ENCODE assay signal across 17 cellular contexts in genomic region chr4:7204656-7205387, GRCh38. TPM values are rescaled to one million over a fixed set of nuclear protein-coding genes. Genes with fewer than 3 reads are reported as not detected.
DNase-seq lines count a peak whose midpoint lies in the region; ATAC-seq and TF ChIP-seq lines count a peak whose summit lies in the region.
"Had no signal": no experiment of that assay in that cellular context is flagged by ENCODE, and none has a peak within 500 bp of the region (broad histone marks: within the 10 kb centered on the region; RNA-seq: fewer than 3 reads in every experiment).

No MANE protein-coding gene starts in this region.

- H3K4me3 ChIP-seq in right atrium auricular region, result no peak overlapping the region
- H3K4me3 ChIP-seq: BLaER1 had no signal

- H3K9me3 ChIP-seq in right atrium auricular region, result no peaks in the 10 kb centered on the region
- H3K9me3 ChIP-seq: BLaER1, Caco-2 had no signal

- H3K4me1 Mint-ChIP-seq in brain, result peaks cover 79% of the 10 kb centered on the region
- H3K4me1 Mint-ChIP-seq in stimulated activated naive B cell treated with anti-CD40 and anti-IgM and Interleukin-4, amounts not matched to agents 10 μg/mL and 1 μg/mL and 100 μg/mL, for 72 hours, result no peaks in the 10 kb centered on the region
- H3K4me1 Mint-ChIP-seq: CD8-positive, alpha-beta memory T cell had no signal

- H3K4me3 Mint-ChIP-seq in brain, result no peak overlapping the region
- no peak overlapping the region for H3K4me3 Mint-ChIP-seq in stimulated activated naive B cell treated with anti-CD40 and anti-IgM and Interleukin-4, amounts not matched to agents 10 μg/mL and 1 μg/mL and 100 μg/mL, for 72 hours
- H3K4me3 Mint-ChIP-seq: CD8-positive, alpha-beta memory T cell had no signal

- peaks cover 9% of the 10 kb centered on the region for H3K27me3 Mint-ChIP-seq in brain
- H3K27me3 Mint-ChIP-seq in stimulated activated naive B cell treated with anti-CD40 and anti-IgM and Interleukin-4, amounts not matched to agents 10 μg/mL and 1 μg/mL and 100 μg/mL, for 72 hours, result peaks cover 14 to 21% of the 10 kb centered on the region in 2 donors

- H3K36me3 ChIP-seq in right atrium auricular region, result no peaks in the 10 kb centered on the region
- H3K36me3 ChIP-seq: BLaER1 had no signal

- H3K27ac ChIP-seq in right atrium auricular region, result no peak overlapping the region
- H3K27ac ChIP-seq: BLaER1 had no signal

- peak; percentile 47 for DNase-seq in Right ventricle myocardium superior
- no peak for DNase-seq in right atrium auricular region (ENCODE audit: low spot score)
- DNase-seq in medulla oblongata (ENCODE audit: extremely low spot score), result peak; percentile 60
- no peak for DNase-seq in stimulated activated naive B cell treated with anti-CD40 and anti-IgM and Interleukin-4, amounts not matched to agents 10 μg/mL and 1 μg/mL and 100 μg/mL, for 72 hours
- DNase-seq in mucosa of gallbladder (ENCODE audit: low spot score), result no peak
- DNase-seq: 8988T; AML-193; Caco-2; CD8-positive, alpha-beta memory T cell; DND-41; GDM1; GOT3; H9 had no signal

- no peaks in the 10 kb centered on the region for H3K9me3 Mint-ChIP-seq in brain
- no peaks in the 10 kb centered on the region for H3K9me3 Mint-ChIP-seq in stimulated activated naive B cell treated with anti-CD40 and anti-IgM and Interleukin-4, amounts not matched to agents 10 μg/mL and 1 μg/mL and 100 μg/mL, for 72 hours
- H3K9me3 Mint-ChIP-seq: CD8-positive, alpha-beta memory T cell; H9 had no signal

- peaks cover 0 to 27% of the 10 kb centered on the region in 2 donors for H3K4me1 ChIP-seq in right atrium auricular region
- H3K4me1 ChIP-seq: Caco-2 had no signal

- intact Hi-C loops in Right ventricle myocardium superior (cut with DNase I), result no loop called here

- TF ChIP-seq CTCF in right atrium auricular region (IDR thresholded peaks at IDR 0.05) (no peak), brain (conservative IDR thresholded peaks at IDR 0.05) (no peak)

- H3K27ac Mint-ChIP-seq in brain, result peak overlapping the region in 3 of 5 experiments; percentile 27 to 93 (median 45)
- H3K27ac Mint-ChIP-seq in stimulated activated naive B cell treated with anti-CD40 and anti-IgM and Interleukin-4, amounts not matched to agents 10 μg/mL and 1 μg/mL and 100 μg/mL, for 72 hours, result peak overlapping the region; percentile 10
- H3K27ac Mint-ChIP-seq: CD8-positive, alpha-beta memory T cell; H9 had no signal

- ATAC-seq in Right ventricle myocardium superior (ENCODE audit: poor library complexity) (no peak), GM21737 (IDR thresholded peaks at IDR 0.05; ENCODE audit: unreplicated experiment) (no peak), GM21423 (IDR thresholded peaks at IDR 0.05; ENCODE audit: unreplicated experiment) (no peak)
- no peak for ATAC-seq in stimulated activated naive B cell treated with anti-CD40 and anti-IgM and Interleukin-4, amounts not matched to agents 10 μg/mL and 1 μg/mL and 100 μg/mL, for 72 hours (replicated peaks)

- H3K27me3 ChIP-seq in right atrium auricular region, result no peaks in the 10 kb centered on the region
- H3K27me3 ChIP-seq: BLaER1 had no signal

- no peaks in the 10 kb centered on the region for H3K36me3 Mint-ChIP-seq in brain
- H3K36me3 Mint-ChIP-seq in stimulated activated naive B cell treated with anti-CD40 and anti-IgM and Interleukin-4, amounts not matched to agents 10 μg/mL and 1 μg/mL and 100 μg/mL, for 72 hours, result no peaks in the 10 kb centered on the region
- H3K36me3 Mint-ChIP-seq: CD8-positive, alpha-beta memory T cell had no signal

RNA-seq across cellular contexts. Expression of gene SORCS2, which starts 12.5 kb away (rescaled TPM):
- total RNA-seq in Right ventricle myocardium superior (1.2 TPM), right atrium auricular region (1 to 10 TPM; 1.5 to 1.7 TPM), mucosa of gallbladder (1.7 TPM)
- polyA plus RNA-seq in brain (ENCODE audit: insufficient read depth, low read depth, low replicate concordance), result 18.8 TPM
- total RNA-seq: CD8-positive, alpha-beta memory T cell had no signal
- polyA plus RNA-seq: CD8-positive, alpha-beta memory T cell had no signal

Comparison
In these comparisons a context has a peak if more than half of its experiments do, and no peak if none do; other contexts are left out.
1. DNase-seq: peak in Right ventricle myocardium superior (single experiment) and medulla oblongata (single experiment); none in right atrium auricular region (single experiment), stimulated activated naive B cell treated with anti-CD40 and anti-IgM and Interleukin-4, amounts not matched to agents 10 μg/mL and 1 μg/mL and 100 μg/mL, for 72 hours (single experiment) and mucosa of gallbladder (single experiment).